Comparison of ENCODE assay signal across 7 cellular contexts in the genomic region with DNA sequence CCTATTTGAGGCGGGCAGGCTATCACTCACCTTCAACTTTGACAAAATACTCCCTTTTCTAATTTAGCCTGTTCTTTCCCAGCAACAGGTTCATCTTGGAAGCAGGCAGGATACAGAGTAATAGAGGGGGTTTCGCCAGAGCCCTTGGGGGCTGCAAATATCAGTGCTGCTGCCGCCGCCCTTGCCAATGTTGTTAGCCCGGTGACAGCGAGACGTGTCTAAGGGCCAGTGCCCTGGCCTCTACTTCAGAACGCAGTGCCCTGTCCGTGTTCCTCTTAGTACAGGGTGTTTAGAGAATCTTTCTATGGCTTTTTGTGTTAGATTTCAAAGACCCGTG. TPM values are rescaled to one million over a fixed set of nuclear protein-coding genes. Genes with fewer than 3 reads are reported as not detected.
A peak's percentile ranks its signal among the peaks of the same experiment; 100 is the strongest.
DNase-seq lines count a peak whose midpoint lies in the region; ATAC-seq and TF ChIP-seq lines count a peak whose summit lies in the region.

No MANE protein-coding gene starts in this region.

- peak; percentile 1 for ATAC-seq in GM21360 (IDR thresholded peaks at IDR 0.05; ENCODE audit: unreplicated experiment)

- WGBS in urinary bladder = under 1% methylated on average over 10 of the region's 10 CpGs

- H3K4me3 ChIP-seq in SJSA1 = peak overlapping the region; percentile 99
- H3K4me3 ChIP-seq in coronary artery = peak overlapping the region; percentile 96
- H3K4me3 ChIP-seq in urinary bladder (ENCODE audit: low read depth, low read length) = peak overlapping the region; percentile 99

- no peaks in the 10 kb centered on the region for H3K27me3 ChIP-seq in SJSA1 (replicated peaks)

- H3K4me1 ChIP-seq in SJSA1 (replicated peaks) (peaks cover 16% of the 10 kb centered on the region), urinary bladder (ENCODE audit: insufficient read depth) (no peaks in the 10 kb centered on the region)

- H3K36me3 ChIP-seq in SJSA1 = peaks cover 57% of the 10 kb centered on the region
- H3K36me3 ChIP-seq in urinary bladder (ENCODE audit: insufficient read depth) = no peaks in the 10 kb centered on the region

- H3K27ac ChIP-seq in SJSA1 (no peak overlapping the region), coronary artery (peak overlapping the region; percentile 84 to 98), urinary bladder (ENCODE audit: low read depth) (peak overlapping the region; percentile 93)

- no peaks in the 10 kb centered on the region; the same call in 1 of the 2 replicates for H3K9me3 ChIP-seq in SJSA1 (replicated peaks)

- TF ChIP-seq CTCF in coronary artery (IDR thresholded peaks at IDR 0.05) = no peak

- DNase-seq in SJSA1 (ENCODE audit: low read depth in 1 of 2, low spot score in 2 of 2) (no peak), coronary artery (ENCODE audit: low spot score) (no peak), midbrain (lab: John Stamatoyannopoulos, UW) (peak; percentile 54), middle frontal gyrus (ENCODE audit: extremely low spot score, low spot score) (no peak), OCI-M2 (lab: John Stamatoyannopoulos, UW; ENCODE audit: unreplicated experiment) (no peak)

RNA-seq across cellular contexts. Expression of gene FAM120AOS, which starts 0.7 kb away (rescaled TPM):
- 29.2 and 29.3 TPM in 2 replicates for total RNA-seq in SJSA1 (2014; rRNA removed; shearing (Covaris generic))
- total RNA-seq in urinary bladder = 41.1 TPM
- 49.2 TPM for polyA plus RNA-seq in urinary bladder

RNA-seq across cellular contexts. Expression of gene FAM120A, which starts 1.2 kb away (rescaled TPM):
- total RNA-seq in SJSA1 (2014; rRNA removed; shearing (Covaris generic)) = 41.9 and 73.3 TPM in 2 replicates
- 101 TPM for total RNA-seq in urinary bladder
- polyA plus RNA-seq in urinary bladder = 67.9 TPM
